Comparison of ENCODE assay signal across 1 cellular context in genomic region chr19:19191920-19192882, GRCh38.
A peak's percentile ranks its signal among the peaks of the same experiment; 100 is the strongest.
TF ChIP-seq lines count a peak whose summit lies in the region.

TSS of gene BORCS8 (minus strand) at chr19:19192152. CDS start at chr19:19192117, 35 bp downstream.
TSS of gene RFXANK (plus strand) at chr19:19192258. CDS start at chr19:19193947, 1,689 bp downstream.

TF ChIP-seq in K562, 482 proteins besides CTCF, POLR2A, EP300 and RAD21 (continued from another document and continues in another):
- TF ChIP-seq CTCFL (IDR thresholded peaks at IDR 0.05; ENCODE audit: borderline replicate concordance, insufficient read depth, low read depth, low read length, poor library complexity, severe bottlenecking) (no peak), FUS (optimal IDR thresholded peaks at IDR 0.05; ENCODE audit: low read depth, low read length) (no peak), ZKSCAN1 (IDR thresholded peaks at IDR 0.05; ENCODE audit: low read depth, low read length) (no peak), TEAD2 (tag; IDR thresholded peaks at IDR 0.05) (no peak), ERF (CRISPR knock-in tag; IDR thresholded peaks at IDR 0.05) (no peak; the same call in 1 of the 2 replicates), ZNF586 (CRISPR knock-in tag; conservative IDR thresholded peaks at IDR 0.05) (no peak), OTX1 (CRISPR knock-in tag; IDR thresholded peaks at IDR 0.05) (peak; percentile 19; the same call in 1 of the 2 replicates), ZNF146 (CRISPR knock-in tag; IDR thresholded peaks at IDR 0.05; ENCODE audit: unreplicated experiment) (no peak), STAG1 (CRISPR knock-in tag; IDR thresholded peaks at IDR 0.05; ENCODE audit: borderline replicate concordance) (no peak), MAFG (tag; conservative IDR thresholded peaks at IDR 0.05) (no peak), EZH2 (IDR thresholded peaks at IDR 0.05; ENCODE audit: borderline replicate concordance, low read depth, low read length) (no peak), CLOCK (CRISPR knock-in tag; IDR thresholded peaks at IDR 0.05; ENCODE audit: borderline replicate concordance) (no peak), E4F1 (CRISPR knock-in tag; IDR thresholded peaks at IDR 0.05; ENCODE audit: borderline replicate concordance) (no peak), PATZ1 (CRISPR knock-in tag; IDR thresholded peaks at IDR 0.05; ENCODE audit: borderline replicate concordance) (no peak), KLF6 (CRISPR knock-in tag; IDR thresholded peaks at IDR 0.05; ENCODE audit: borderline replicate concordance) (peak; percentile 2; the same call in 1 of the 2 replicates), THAP12 (CRISPR knock-in tag; IDR thresholded peaks at IDR 0.05) (peak; percentile 44; the same call in 1 of the 2 replicates), MAFK (IDR thresholded peaks at IDR 0.05; ENCODE audit: low read length) (no peak), YY1 (IDR thresholded peaks at IDR 0.05; ENCODE audit: borderline replicate concordance in 1 of 3, control insufficient read depth in 1 of 3, extremely low read depth in 1 of 3, insufficient read depth in 3 of 3, insufficient read length in 1 of 3, insufficient replicate concordance in 2 of 3, low read depth in 1 of 3, low read length in 2 of 3) (peak in 2 of 3 experiments; percentile 81 to 82), ZHX1 (conservative IDR thresholded peaks at IDR 0.05; ENCODE audit: low read length) (0 out of 2 replicates have a peak, but pooled peaks have one; percentile 10), ARID1B (IDR thresholded peaks at IDR 0.05) (peak; percentile 13; the same call in 1 of the 2 replicates), BRCA1 (IDR thresholded peaks at IDR 0.05) (no peak), BRCA1 (CRISPR knock-in tag; IDR thresholded peaks at IDR 0.05) (no peak), ZBTB17 (CRISPR knock-in tag; IDR thresholded peaks at IDR 0.05) (no peak; the same call in 1 of the 2 replicates), ZNF778 (CRISPR knock-in tag; IDR thresholded peaks at IDR 0.05) (no peak), ILF3 (IDR thresholded peaks at IDR 0.05; ENCODE audit: borderline replicate concordance) (no peak; the same call in 1 of the 2 replicates), BDP1 (IDR thresholded peaks at IDR 0.05; ENCODE audit: insufficient read depth, insufficient read length) (no peak), POLR3G (IDR thresholded peaks at IDR 0.05; ENCODE audit: extremely low read depth, insufficient read length, insufficient replicate concordance) (no peak), SPI1 (IDR thresholded peaks at IDR 0.05; ENCODE audit: borderline replicate concordance, low read depth, low read length) (peak; percentile 14; the same call in 1 of the 2 replicates), ZBTB9 (CRISPR knock-in tag; IDR thresholded peaks at IDR 0.05) (0 out of 2 replicates have a peak, but pooled peaks have one; percentile 34), MNT (conservative IDR thresholded peaks at IDR 0.05) (peak; percentile 64 to 79), NR3C1 (CRISPR knock-in tag; IDR thresholded peaks at IDR 0.05) (no peak), POLR2AphosphoS2 (IDR thresholded peaks at IDR 0.05; ENCODE audit: low read length) (no peak), EWSR1 (IDR thresholded peaks at IDR 0.05; ENCODE audit: borderline replicate concordance, low read depth, partially characterized antibody) (no peak), CBFB (CRISPR knock-in tag; IDR thresholded peaks at IDR 0.05) (peak; percentile 52; the same call in 1 of the 2 replicates), RBM39 (optimal IDR thresholded peaks at IDR 0.05; ENCODE audit: low read depth, low read length) (no peak), ZNF316 (IDR thresholded peaks at IDR 0.05) (no peak), KDM5B (IDR thresholded peaks at IDR 0.05; ENCODE audit: insufficient replicate concordance, low read depth, low read length) (peak; percentile 85), KDM4B (IDR thresholded peaks at IDR 0.05; ENCODE audit: borderline replicate concordance in 2 of 2, low read depth in 1 of 2) (peak in 1 of 2 experiments; percentile 88; a peak in 1 of 4 replicates), E2F5 (CRISPR knock-in tag; IDR thresholded peaks at IDR 0.05) (peak; percentile 38; the same call in 1 of the 2 replicates), HMG20A (CRISPR knock-in tag; conservative IDR thresholded peaks at IDR 0.05) (no peak), ZNF134 (CRISPR knock-in tag; conservative IDR thresholded peaks at IDR 0.05) (no peak), CSDE1 (IDR thresholded peaks at IDR 0.05) (no peak), ZNF717 (CRISPR knock-in tag; IDR thresholded peaks at IDR 0.05) (no peak), MECOM (CRISPR knock-in tag; IDR thresholded peaks at IDR 0.05) (no peak), MED1 (CRISPR knock-in tag; IDR thresholded peaks at IDR 0.05; ENCODE audit: borderline replicate concordance) (no peak), BRD4 (IDR thresholded peaks at IDR 0.05) (peak; percentile 82; the same call in 1 of the 2 replicates), GATA2 (CRISPR knock-in tag; IDR thresholded peaks at IDR 0.05) (no peak)
